ENCODE assay signal across 8 cellular contexts in genomic region chr10:90880059-90880719, GRCh38. TPM values are rescaled to one million over a fixed set of nuclear protein-coding genes. Genes with fewer than 3 reads are reported as not detected.
DNase-seq lines count a peak whose midpoint lies in the region; FAIRE-seq and TF ChIP-seq lines count a peak whose summit lies in the region.
"Not testable (repeated sequence)": the region's sequence is repeated elsewhere in the genome, so short reads cannot be mapped to it uniquely, and the experiment has no call there.

No MANE protein-coding gene starts in this region.

- CTCF ChIA-PET in activated naive CD4-positive, alpha-beta T cell treated with anti-CD3 and anti-CD28 coated beads, Interleukin-2, amount 10 ng/mL, durations not matched to agents 7 days and 5 days (lab: Charles Lee): interaction anchor here (0.6 to 2.5 kb wide), 21 partner anchors 8 to 1643 kb away, joined by 3 to 19 read pairs (median 4); partner anchors contain the start of genes BTAF1 and RPP30
- CTCF ChIA-PET in endothelial cell of umbilical vein (lab: Charles Lee): interaction anchor here (0.6 to 2.5 kb wide), 31 partner anchors 8 to 1293 kb away, joined by 3 to 73 read pairs (median 4); partner anchors contain the start of gene RPP30

- H3K36me3 Mint-ChIP-seq in activated naive CD4-positive, alpha-beta T cell treated with anti-CD3 and anti-CD28 coated beads, Interleukin-2, amount 10 ng/mL, durations not matched to agents 7 days and 5 days: peaks cover 22% of the 10 kb centered on the region

- FAIRE-seq in RCC 7860 (lab: Jason Lieb, UNC): peak; percentile 79
- FAIRE-seq in endothelial cell of umbilical vein (lab: Jason Lieb, UNC): peak; percentile 79

- not testable (repeated sequence) for H3K27me3 Mint-ChIP-seq in activated naive CD4-positive, alpha-beta T cell treated with anti-CD3 and anti-CD28 coated beads, Interleukin-2, amount 10 ng/mL, durations not matched to agents 7 days and 5 days

- not testable (repeated sequence) for H3K27me3 ChIP-seq in endothelial cell of umbilical vein (ENCODE audit: control insufficient read depth in 2 of 2, insufficient read depth in 2 of 2, low read length in 2 of 2); sigmoid colon

- not testable (repeated sequence) for TF ChIP-seq POLR2A in endothelial cell of umbilical vein (IDR thresholded peaks at IDR 0.05; ENCODE audit: low read depth, low read length); sigmoid colon (IDR thresholded peaks at IDR 0.05)

- not testable (repeated sequence) for H3K4me3 ChIP-seq in GM12875 (ENCODE audit: low read depth, low read length); endothelial cell of umbilical vein (replicated peaks in 1 of 3; ENCODE audit: insufficient read depth in 1 of 3, low read depth in 1 of 3, low read length in 3 of 3); sigmoid colon

- TF ChIP-seq CTCF in GM12875 (IDR thresholded peaks at IDR 0.05; ENCODE audit: borderline replicate concordance, insufficient read depth, low read depth, low read length) (0 out of 2 replicates have a peak, but pooled peaks have one; percentile 33), endothelial cell of umbilical vein (IDR thresholded peaks at IDR 0.05; ENCODE audit: extremely low read depth in 1 of 2, insufficient read depth in 1 of 2, low read depth in 1 of 2, low read length in 2 of 2) (peak; percentile 32 to 41), sigmoid colon (IDR thresholded peaks at IDR 0.05) (peak in 3 of 4 experiments; percentile 9 to 55 (median 45))

- H3K9me3 Mint-ChIP-seq in activated naive CD4-positive, alpha-beta T cell treated with anti-CD3 and anti-CD28 coated beads, Interleukin-2, amount 10 ng/mL, durations not matched to agents 7 days and 5 days: not testable (repeated sequence)

- H3K4me3 Mint-ChIP-seq in activated naive CD4-positive, alpha-beta T cell treated with anti-CD3 and anti-CD28 coated beads, Interleukin-2, amount 10 ng/mL, durations not matched to agents 7 days and 5 days: not testable (repeated sequence)

- POLR2A ChIA-PET in endothelial cell of umbilical vein (lab: Charles Lee): interaction anchor here (0.7 kb wide), 1 partner anchor 863 kb away, joined by 3 read pairs; no protein-coding TSS in a partner anchor

- H3K79me2 ChIP-seq in endothelial cell of umbilical vein (ENCODE audit: control insufficient read depth, insufficient read depth, low read length): not testable (repeated sequence)

- peak overlapping the region; percentile 53 for H3K27ac Mint-ChIP-seq in activated naive CD4-positive, alpha-beta T cell treated with anti-CD3 and anti-CD28 coated beads, Interleukin-2, amount 10 ng/mL, durations not matched to agents 7 days and 5 days

- BruUV-seq in endothelial cell of umbilical vein (replicated peaks; lab: Mats Ljungman, UMichigan): not testable (repeated sequence)

- H3K27ac ChIP-seq in endothelial cell of umbilical vein (ENCODE audit: insufficient read depth, low read depth, low read length); sigmoid colon: not testable (repeated sequence)

- TF ChIP-seq EP300 in sigmoid colon (IDR thresholded peaks at IDR 0.05): not testable (repeated sequence)

- H2AFZ ChIP-seq in endothelial cell of umbilical vein (ENCODE audit: low read depth, low read length): not testable (repeated sequence)

- DNase-seq in AG20443 (ENCODE audit: low spot score) (peak; percentile 34), MV-4-11 (lab: John Stamatoyannopoulos, UW) (peak; percentile 46), RCC 7860 (ENCODE audit: low spot score) (peak; percentile 43), endothelial cell of umbilical vein (ENCODE audit: low read depth, low spot score) (peak; percentile 82), kidney glomerular epithelial cell (lab: John Stamatoyannopoulos, UW) (peak; percentile 50)
- not testable (repeated sequence) for DNase-seq in activated naive CD4-positive, alpha-beta T cell treated with anti-CD3 and anti-CD28 coated beads, Interleukin-2, amount 10 ng/mL, durations not matched to agents 7 days and 5 days; sigmoid colon

- not testable (repeated sequence) for H3K4me1 Mint-ChIP-seq in activated naive CD4-positive, alpha-beta T cell treated with anti-CD3 and anti-CD28 coated beads, Interleukin-2, amount 10 ng/mL, durations not matched to agents 7 days and 5 days

- not testable (repeated sequence) for H3K9me3 ChIP-seq in endothelial cell of umbilical vein (replicated peaks; ENCODE audit: control insufficient read depth, insufficient read depth, low read length); sigmoid colon

- H4K20me1 ChIP-seq in endothelial cell of umbilical vein (replicated peaks; ENCODE audit: control insufficient read depth, extremely low read depth, insufficient read depth, low read length): not testable (repeated sequence)

- intact Hi-C loops in endothelial cell of umbilical vein (cut with micrococcal nuclease): loop anchor here (1.0 to 2.0 kb wide), 6 partner anchors 31 to 755 kb away; partner anchors contain the start of gene HECTD2
- intact Hi-C loops in sigmoid colon (cut with DNase I): not testable (repeated sequence)

- not testable (repeated sequence) for H3K36me3 ChIP-seq in endothelial cell of umbilical vein (ENCODE audit: control insufficient read depth in 2 of 2, extremely low read depth in 1 of 2, insufficient read depth in 2 of 2, low read length in 2 of 2)
- peaks cover 0 to 74% (median 7%) of the 10 kb centered on the region in 4 donors for H3K36me3 ChIP-seq in sigmoid colon

- H3K9ac ChIP-seq in endothelial cell of umbilical vein (replicated peaks; ENCODE audit: extremely low read depth, insufficient read depth, low read length): not testable (repeated sequence)

- not testable (repeated sequence) for H3K9me1 ChIP-seq in endothelial cell of umbilical vein (replicated peaks; ENCODE audit: control insufficient read depth, extremely low read depth, insufficient read depth, low read length)

- H3K4me2 ChIP-seq in endothelial cell of umbilical vein (ENCODE audit: insufficient read depth, low read length): not testable (repeated sequence)

- dilution Hi-C loops in endothelial cell of umbilical vein (cut with MboI; ENCODE audit: extremely low pct_ligation_motif_present, low sequenced_read_pairs): loop anchor here (25.0 kb wide), 1 partner anchor 382 kb away; no protein-coding TSS in a partner anchor

- WGBS in sigmoid colon, 2 donors: 69 to 74% methylated on average over 8 of the region's 8 CpGs

- not testable (repeated sequence) for H3K4me1 ChIP-seq in endothelial cell of umbilical vein (ENCODE audit: control insufficient read depth, extremely low read depth, insufficient read depth, low read length); sigmoid colon

RNA-seq across cellular contexts. Expression of gene RPP30, which starts 8.4 kb away (rescaled TPM):
- total RNA-seq in endothelial cell of umbilical vein (44.3 and 47.8 TPM in 2 replicates), sigmoid colon (10 to 100 TPM; 14.7 to 41.3 (median 33.3) TPM)
- polyA plus RNA-seq in endothelial cell of umbilical vein (15.1 and 21.1 TPM in 2 replicates), sigmoid colon (10 to 100 TPM; 24.5 to 30.6 (median 26.4) TPM)
- 27.7 and 28.5 TPM in 2 replicates for polyA plus RNA-seq in endothelial cell of umbilical vein (2011; cell fraction: cytosol; rRNA removed)
- polyA plus RNA-seq in endothelial cell of umbilical vein (2011; cell fraction: nucleus; rRNA removed): 44.9 and 55.1 TPM in 2 replicates
- 45.0 and 81.4 TPM in 2 replicates for polyA plus RNA-seq in endothelial cell of umbilical vein (2012)
- 16.3 and 25.9 TPM in 2 replicates for polyA minus RNA-seq in endothelial cell of umbilical vein
- polyA minus RNA-seq in endothelial cell of umbilical vein (2011; cell fraction: cytosol; rRNA and poly(A)+ RNA removed): 29.7 TPM
- 18.5 and 26.4 TPM in 2 replicates for polyA minus RNA-seq in endothelial cell of umbilical vein (2011; cell fraction: nucleus; rRNA and poly(A)+ RNA removed)

RNA-seq across cellular contexts. Expression of gene HTR7, which starts 22.4 kb away (rescaled TPM):
- total RNA-seq in endothelial cell of umbilical vein (0.09 and 0.22 TPM in 2 replicates), sigmoid colon (1 to 10 TPM in 2 of 4 donors, under 1 TPM in 2; 0.68 to 1.4 (median 0.99) TPM)
- polyA plus RNA-seq in endothelial cell of umbilical vein (0.01 TPM in 1 of 2 replicates, not detected in the other), sigmoid colon (under 1 TPM in 2 of 3 donors, not detected in 1; 0.31 to 0.46 TPM)
- 0.04 and 0.08 TPM in 2 replicates for polyA plus RNA-seq in endothelial cell of umbilical vein (2011; cell fraction: cytosol; rRNA removed)
- 0.04 and 0.07 TPM in 2 replicates for polyA plus RNA-seq in endothelial cell of umbilical vein (2011; cell fraction: nucleus; rRNA removed)
- polyA plus RNA-seq in endothelial cell of umbilical vein (2012): 0.08 and 0.11 TPM in 2 replicates
- polyA minus RNA-seq in endothelial cell of umbilical vein: 0.06 TPM in 1 of 2 replicates, not detected in the other
- not detected for polyA minus RNA-seq in endothelial cell of umbilical vein (2011; cell fraction: cytosol; rRNA and poly(A)+ RNA removed)
- 0.14 TPM in 2 replicates for polyA minus RNA-seq in endothelial cell of umbilical vein (2011; cell fraction: nucleus; rRNA and poly(A)+ RNA removed)

RNA-seq across cellular contexts. Expression of gene ANKRD1, which starts 40.7 kb away (rescaled TPM):
- total RNA-seq in endothelial cell of umbilical vein: 591 and 664 TPM in 2 replicates
- polyA plus RNA-seq in endothelial cell of umbilical vein: 527 and 593 TPM in 2 replicates
- 797 and 830 TPM in 2 replicates for polyA plus RNA-seq in endothelial cell of umbilical vein (2011; cell fraction: cytosol; rRNA removed)
- 1,251 and 1,651 TPM in 2 replicates for polyA plus RNA-seq in endothelial cell of umbilical vein (2011; cell fraction: nucleus; rRNA removed)
- 949 and 994 TPM in 2 replicates for polyA plus RNA-seq in endothelial cell of umbilical vein (2012)
- polyA minus RNA-seq in endothelial cell of umbilical vein: 587 and 687 TPM in 2 replicates
- 1.2 TPM for polyA minus RNA-seq in endothelial cell of umbilical vein (2011; cell fraction: cytosol; rRNA and poly(A)+ RNA removed)
- 237 and 300 TPM in 2 replicates for polyA minus RNA-seq in endothelial cell of umbilical vein (2011; cell fraction: nucleus; rRNA and poly(A)+ RNA removed)
- total RNA-seq in sigmoid colon: not detected
- polyA plus RNA-seq in sigmoid colon: 1 to 10 TPM; 2.4 to 8.4 (median 2.5) TPM

Comparison
In these comparisons a context has a peak if more than half of its experiments do, and no peak if none do; other contexts are left out.
1. RNA of gene ANKRD1, which starts 40.7 kb away (total RNA-seq): 591 to 664 TPM in endothelial cell of umbilical vein; not detected in sigmoid colon; every median in the first group is over 100 times any median in the second.
2. Peak in every context shown above with its lines, with median percentiles within 50 percentile points of each other: CTCF ChIP-seq.